In genomic region chr15:40382580-40383456, GRCh38 we compare ENCODE assay signal across 8 cellular contexts. TPM values are rescaled to one million over a fixed set of nuclear protein-coding genes. Genes with fewer than 3 reads are reported as not detected.
DNase-seq lines count a peak whose midpoint lies in the region; ATAC-seq and TF ChIP-seq lines count a peak whose summit lies in the region.

Gene KNSTRN, plus strand, starts transcription at chr15:40382721. Its CDS starts 115 bp downstream, at chr15:40382836.

- no peaks in the 10 kb centered on the region for H3K27me3 Mint-ChIP-seq in activated B cell treated with CpG ODN at 0.5 μM for 24 hours

- ATAC-seq in GM19025 (IDR thresholded peaks at IDR 0.05; ENCODE audit: low read depth, unreplicated experiment), result peak; percentile 96
- ATAC-seq in HG03280 (IDR thresholded peaks at IDR 0.05; ENCODE audit: unreplicated experiment), result peak; percentile 97
- ATAC-seq in activated B cell treated with CpG ODN at 0.5 μM for 24 hours (ENCODE audit: low read depth), result peak; percentile 99

- DNase-seq in AG09309 (ENCODE audit: low read depth), result peak; percentile 74
- DNase-seq in NCI-H345 treated with DMSO at 0.1 percent for 48 hours (lab: John Stamatoyannopoulos, UW; ENCODE audit: unreplicated experiment), result peak; percentile 83
- DNase-seq in activated B cell treated with CpG ODN at 0.5 μM for 24 hours, result peak; percentile 83
- DNase-seq in central memory CD4-positive, alpha-beta T cell, result peak; percentile 88
- peak; percentile 93 for DNase-seq in iris pigment epithelial cell (ENCODE audit: low read depth)
- DNase-seq in stimulated activated CD4-positive, alpha-beta T cell treated with anti-CD3 and anti-CD28 coated beads, Interleukin-12 subunit alpha, Interleukin-12 subunit beta, amount 100 ng/mL, for 24 hours (ENCODE audit: low read depth in 2 of 2), result peak; percentile 88 to 94

- peak within 1 kb of the TSS; percentile 96 for H3K4me3 Mint-ChIP-seq in activated B cell treated with CpG ODN at 0.5 μM for 24 hours

- peaks cover 12% of the 10 kb centered on the region for H3K4me1 Mint-ChIP-seq in activated B cell treated with CpG ODN at 0.5 μM for 24 hours

- peak within 1 kb of the TSS; percentile 73 for H3K27ac Mint-ChIP-seq in activated B cell treated with CpG ODN at 0.5 μM for 24 hours

- TF ChIP-seq CTCF in AG09309 (IDR thresholded peaks at IDR 0.05; ENCODE audit: control insufficient read depth, insufficient read depth, low read depth, low read length, missing control alignments) (no peak), activated B cell treated with CpG ODN at 0.5 μM for 24 hours (IDR thresholded peaks at IDR 0.05) (no peak)

- no peaks in the 10 kb centered on the region for H3K9me3 Mint-ChIP-seq in activated B cell treated with CpG ODN at 0.5 μM for 24 hours

- intact Hi-C loops in activated B cell treated with CpG ODN at 0.5 μM for 24 hours (cut with micrococcal nuclease), result loop anchor here (1.0 to 5.0 kb wide), 8 partner anchors 15 to 1020 kb away; partner anchors contain the start of genes BAHD1, DISP2, FSIP1 and IVD

- POLR2A ChIA-PET in activated B cell treated with CpG ODN at 0.5 μM for 24 hours (lab: Charles Lee), result interaction anchor here (1.0 to 2.2 kb wide), 6 partner anchors 9 to 74 kb away, joined by 3 to 11 read pairs (median 5); partner anchors contain the start of genes BAHD1, INAFM2 and IVD

- H3K36me3 Mint-ChIP-seq in activated B cell treated with CpG ODN at 0.5 μM for 24 hours (ENCODE audit: low read depth), result peaks cover 17% of the 10 kb centered on the region

- H3K4me3 ChIP-seq in AG09309 (ENCODE audit: control insufficient read depth, low read depth, low read length), result peak within 1 kb of the TSS; percentile 85

- CTCF ChIA-PET in activated B cell treated with CpG ODN at 0.5 μM for 24 hours (lab: Charles Lee), result interaction anchor here (1.2 to 1.5 kb wide), 2 partner anchors 14 to 38 kb away, joined by 3 to 6 read pairs; no protein-coding TSS in a partner anchor

RNA-seq across cellular contexts. Expression of gene KNSTRN, which starts in this region (rescaled TPM):
- total RNA-seq in activated B cell treated with CpG ODN at 0.5 μM for 24 hours, result 11.5 and 13.4 TPM in 2 replicates

Comparison
In these comparisons a context has a peak if more than half of its experiments do, and no peak if none do; other contexts are left out.
1. Peak in every context shown above with its lines: DNase-seq, ATAC-seq and H3K4me3 ChIP-seq.